Comparison of ENCODE assay signal across 11 cellular contexts in the genomic region with DNA sequence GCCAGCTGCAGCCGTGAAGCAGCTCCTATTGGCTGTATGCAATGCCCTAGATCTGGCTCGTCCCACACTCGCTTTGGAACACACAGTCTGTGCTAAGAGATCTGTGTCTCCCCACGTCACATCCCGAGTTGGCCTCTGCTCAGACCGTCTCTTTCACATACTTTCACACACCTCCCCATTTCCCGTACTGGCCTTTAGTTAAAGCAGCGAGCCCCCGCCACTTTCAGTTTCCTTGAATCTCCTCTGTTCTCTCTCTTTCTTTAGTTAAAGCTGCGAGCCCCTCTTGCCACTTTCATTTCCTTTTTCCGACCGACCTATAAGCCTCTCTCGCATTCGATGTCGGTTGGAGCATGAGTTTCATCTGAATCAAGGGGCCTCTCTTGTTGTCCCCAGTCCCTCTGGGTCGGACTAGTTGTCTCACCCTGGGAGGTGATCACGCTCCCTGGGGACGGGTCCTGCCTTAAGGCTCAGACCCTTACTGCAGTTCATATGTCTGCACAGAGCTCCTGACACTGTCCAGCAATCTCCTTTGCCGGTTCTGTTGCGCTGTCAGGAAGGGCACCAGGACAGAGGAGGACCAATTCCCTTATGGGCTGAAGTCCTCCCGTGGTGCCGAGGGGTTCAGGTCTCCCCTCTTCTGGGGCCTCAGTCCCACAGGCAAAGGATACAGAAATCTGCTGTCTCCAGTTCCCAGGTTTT. TPM values are rescaled to one million over a fixed set of nuclear protein-coding genes. Genes with fewer than 3 reads are reported as not detected.
A peak's percentile ranks its signal among the peaks of the same experiment; 100 is the strongest.
DNase-seq lines count a peak whose midpoint lies in the region; ATAC-seq and TF ChIP-seq lines count a peak whose summit lies in the region.
"Had no signal": no experiment of that assay in that cellular context is flagged by ENCODE, and none has a peak within 500 bp of the region (broad histone marks: within the 10 kb centered on the region; RNA-seq: fewer than 3 reads in every experiment).

No MANE protein-coding gene starts in this region.

- H3K4me1 ChIP-seq in PC-9 (replicated peaks; ENCODE audit: insufficient read depth) (no peaks in the 10 kb centered on the region), testis (no peaks in the 10 kb centered on the region)
- H3K4me1 ChIP-seq: adrenal gland, sigmoid colon had no signal

- BruUV-seq in PC-9 (replicated peaks; lab: Mats Ljungman, UMichigan): no TSS peak

- no peak overlapping the region for H3K4me3 ChIP-seq in PC-9
- no peak overlapping the region for H3K4me3 ChIP-seq in testis
- H3K4me3 ChIP-seq: adrenal gland, sigmoid colon had no signal

- no peak overlapping the region for H3K4me2 ChIP-seq in PC-9

- peak; percentile 44 for DNase-seq in activated CD8-positive, alpha-beta memory T cell treated with anti-CD3 and anti-CD28 coated beads, Interleukin-2, amount 50 U/mL, for 48 hours
- DNase-seq in activated CD8-positive, alpha-beta memory T cell treated with anti-CD3 and anti-CD28 coated beads for 24 hours: no peak
- DNase-seq in RPMI8226 (peak; percentile 23), PC-9 (no peak), testis (no peak), pons (ENCODE audit: low spot score) (no peak)
- peak; percentile 3 for DNase-seq in stimulated activated CD4-positive, alpha-beta T cell treated with anti-CD3 and anti-CD28 coated beads, Interleukin-4, amount 100 ng/mL, for 24 hours
- DNase-seq: adrenal gland, sigmoid colon had no signal

- no peaks in the 10 kb centered on the region for H3K79me2 ChIP-seq in PC-9 (ENCODE audit: low read depth)

- intact Hi-C loops in PC-9 (cut with micrococcal nuclease; ENCODE audit: unreplicated experiment) (no loop called here), testis (cut with DNase I; ENCODE audit: low total_unique reads) (no loop called here)

- no peaks in the 10 kb centered on the region for H3K27me3 ChIP-seq in PC-9 (ENCODE audit: insufficient read depth, low read depth)
- H3K27me3 ChIP-seq in testis: no peaks in the 10 kb centered on the region
- H3K27me3 ChIP-seq: adrenal gland, sigmoid colon had no signal

- H2AFZ ChIP-seq in PC-9: no peak overlapping the region

- H3K9me2 ChIP-seq in PC-9 (ENCODE audit: insufficient read depth): no peaks in the 10 kb centered on the region

- H3K36me3 ChIP-seq in PC-9 (ENCODE audit: low read depth) (no peaks in the 10 kb centered on the region), testis (ENCODE audit: low read depth, missing control alignments) (no peaks in the 10 kb centered on the region)
- H3K36me3 ChIP-seq: adrenal gland, sigmoid colon had no signal

- POLR2A ChIA-PET in PC-9 (lab: Charles Lee; ENCODE audit: unreplicated experiment): no interaction called here

- H3F3A ChIP-seq in PC-9 (ENCODE audit: insufficient read depth, low read depth): no peaks in the 10 kb centered on the region

- no peaks in the 10 kb centered on the region for H3K9me3 ChIP-seq in PC-9 (ENCODE audit: insufficient read depth, low read depth)
- no peaks in the 10 kb centered on the region for H3K9me3 ChIP-seq in testis
- H3K9me3 ChIP-seq: adrenal gland, sigmoid colon had no signal

- TF ChIP-seq CTCF in PC-9 (conservative IDR thresholded peaks at IDR 0.05) (no peak), testis (IDR thresholded peaks at IDR 0.05) (no peak)

- no peaks in the 10 kb centered on the region for H4K20me1 ChIP-seq in PC-9 (ENCODE audit: insufficient read depth)

- CTCF ChIA-PET in PC-9 (lab: Charles Lee): no interaction called here

- ATAC-seq in HG02642 (IDR thresholded peaks at IDR 0.05; ENCODE audit: poor library complexity, unreplicated experiment): peak; percentile 96

- no peak overlapping the region for H3K27ac ChIP-seq in PC-9
- no peak overlapping the region for H3K27ac ChIP-seq in testis
- H3K27ac ChIP-seq: adrenal gland, sigmoid colon had no signal

- TF ChIP-seq POLR2A in testis (IDR thresholded peaks at IDR 0.05): no peak

- WGBS in testis, 2 donors: 48 to 58% methylated on average over 17 to 18 of the region's 22 CpGs

RNA-seq across cellular contexts. Expression of a gene that starts 42.6 kb away (rescaled TPM):
- total RNA-seq in PC-9 (2021): not detected in 2 replicates
- 1 to 10 TPM in 1 of 2 donors, not detected in 1; 2.0 TPM for total RNA-seq in testis
- polyA plus RNA-seq in testis (ENCODE audit: insufficient read depth, low read depth, low replicate concordance): 1.1 TPM
- total RNA-seq: adrenal gland, MCF 10A, sigmoid colon had no signal
- polyA plus RNA-seq: adrenal gland, sigmoid colon had no signal

Comparison
In these comparisons a context has a peak if more than half of its experiments do, and no peak if none do; other contexts are left out.
1. DNase-seq: peak in activated CD8-positive, alpha-beta memory T cell treated with anti-CD3 and anti-CD28 coated beads, Interleukin-2, amount 50 U/mL, for 48 hours (single experiment), RPMI8226 (single experiment) and stimulated activated CD4-positive, alpha-beta T cell treated with anti-CD3 and anti-CD28 coated beads, Interleukin-4, amount 100 ng/mL, for 24 hours (single experiment); none in activated CD8-positive, alpha-beta memory T cell treated with anti-CD3 and anti-CD28 coated beads for 24 hours (single experiment), PC-9 (0 of 2), testis (single experiment) and pons (single experiment).